Comparison of ENCODE assay signal across 20 cellular contexts in the genomic region with DNA sequence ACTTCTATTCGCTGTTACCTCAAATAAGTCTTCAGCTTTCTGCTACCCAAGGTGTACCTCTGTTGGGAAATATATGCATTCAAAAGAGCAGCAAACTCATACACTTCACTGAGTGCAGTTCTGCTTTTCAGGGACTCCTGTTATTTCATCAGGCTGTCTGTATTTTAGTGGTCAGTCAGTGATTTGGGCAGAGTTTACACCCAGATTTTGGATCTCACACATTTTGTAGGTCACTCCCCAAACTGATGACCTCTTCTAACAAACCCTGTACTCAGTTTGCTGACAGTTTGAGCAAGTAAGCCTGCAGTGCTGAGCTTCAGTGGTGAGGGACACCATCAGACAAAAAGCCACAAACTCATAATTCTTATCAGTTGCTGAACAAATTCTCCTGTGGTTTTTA. TPM values are rescaled to one million over a fixed set of nuclear protein-coding genes. Genes with fewer than 3 reads are reported as not detected.
DNase-seq lines count a peak whose midpoint lies in the region; ATAC-seq and TF ChIP-seq lines count a peak whose summit lies in the region.
"Had no signal": no experiment of that assay in that cellular context is flagged by ENCODE, and none has a peak within 500 bp of the region (broad histone marks: within the 10 kb centered on the region; RNA-seq: fewer than 3 reads in every experiment).

No MANE protein-coding gene starts in this region.

- no peak for TF ChIP-seq CTCF in OCI-LY3 (IDR thresholded peaks at IDR 0.05; ENCODE audit: low read depth, low read length)
- no peak for TF ChIP-seq CTCF in upper lobe of right lung (IDR thresholded peaks at IDR 0.05)

- H3K4me3 ChIP-seq in OCI-LY3 (ENCODE audit: low read length) (no peak overlapping the region), upper lobe of right lung (no peak overlapping the region)
- H3K4me3 ChIP-seq: BLaER1 had no signal

- no peaks in the 10 kb centered on the region for H3K79me2 ChIP-seq in OCI-LY3 (ENCODE audit: low read length)

- H3K9ac ChIP-seq in OCI-LY3 (ENCODE audit: low read length), result no peak overlapping the region
- H3K9ac ChIP-seq: BLaER1 had no signal

- DNase-seq in NOMO-1 treated with DMSO at 0.1 percent for 48 hours (lab: John Stamatoyannopoulos, UW; ENCODE audit: unreplicated experiment) (peak; percentile 64), NOMO-1 treated with dmso at 0.1 percent for 144 hours (lab: John Stamatoyannopoulos, UW; ENCODE audit: unreplicated experiment) (no peak), KG1 (lab: John Stamatoyannopoulos, UW) (peak; percentile 9), upper lobe of right lung (no peak), cerebellum (ENCODE audit: low spot score) (no peak), pons (ENCODE audit: low spot score) (no peak)
- DNase-seq: CD8-positive, alpha-beta memory T cell; DMS79 treated with DMSO at 0.1 percent for 48 hours; HFFc6; Kasumi-1; NCI-H1048; NCI-H1436 treated with DMSO at 0.1 percent for 48 hours; NCI-H2029 treated with DMSO at 0.1 percent for 48 hours; NCI-H510A; NCI-H82; SHP77 had no signal

- no peaks in the 10 kb centered on the region for H4K20me1 ChIP-seq in OCI-LY3 (ENCODE audit: insufficient read depth, low read length)
- H4K20me1 ChIP-seq: BLaER1 had no signal

- peaks cover 10% of the 10 kb centered on the region; the same call in 1 of the 2 replicates for H3K4me1 ChIP-seq in OCI-LY3 (ENCODE audit: low read length)
- H3K4me1 ChIP-seq in upper lobe of right lung, result no peaks in the 10 kb centered on the region

- H3K27me3 ChIP-seq in OCI-LY3 (ENCODE audit: low read depth, low read length), result no peaks in the 10 kb centered on the region
- H3K27me3 ChIP-seq in upper lobe of right lung, result no peaks in the 10 kb centered on the region
- H3K27me3 ChIP-seq: BLaER1 had no signal

- H2AFZ ChIP-seq in OCI-LY3 (ENCODE audit: low read depth, low read length), result peak overlapping the region; percentile 65; the same call in 1 of the 2 replicates

- H3K36me3 ChIP-seq in OCI-LY3 (replicated peaks; ENCODE audit: low read depth, low read length), result no peaks in the 10 kb centered on the region
- H3K36me3 ChIP-seq in upper lobe of right lung, result no peaks in the 10 kb centered on the region
- H3K36me3 ChIP-seq: BLaER1 had no signal

- H3K9me3 ChIP-seq in OCI-LY3 (ENCODE audit: insufficient read depth, low read length), result no peaks in the 10 kb centered on the region
- H3K9me3 ChIP-seq in upper lobe of right lung, result peaks cover 8% of the 10 kb centered on the region

- intact Hi-C loops in upper lobe of right lung (cut with DNase I), result no loop called here

- H3K27ac ChIP-seq in OCI-LY3 (ENCODE audit: low read length) (no peak overlapping the region), upper lobe of right lung (no peak overlapping the region)
- H3K27ac ChIP-seq: 22Rv1, BLaER1 had no signal

- H3K4me2 ChIP-seq in OCI-LY3 (ENCODE audit: low read length), result peak overlapping the region; percentile 16; the same call in 1 of the 2 replicates
- H3K4me2 ChIP-seq: BLaER1 had no signal

- peak; percentile 44 for ATAC-seq in upper lobe of right lung
- no peak for ATAC-seq in GM19397 (IDR thresholded peaks at IDR 0.05; ENCODE audit: unreplicated experiment)

RNA-seq across cellular contexts. Expression of a gene that starts 8.2 kb away (rescaled TPM):
- total RNA-seq in upper lobe of right lung, result 66.7 TPM
- 91.3 TPM for total RNA-seq in cerebellum

RNA-seq across cellular contexts. Expression of a gene that starts 15.1 kb away (rescaled TPM):
- total RNA-seq in upper lobe of right lung (5.0 TPM), cerebellum (7.0 TPM)

Comparison
In these comparisons a context has a peak if more than half of its experiments do, and no peak if none do; other contexts are left out.
1. DNase-seq: peak in NOMO-1 treated with DMSO at 0.1 percent for 48 hours (single experiment) and KG1 (single experiment); none in NOMO-1 treated with dmso at 0.1 percent for 144 hours (single experiment), upper lobe of right lung (single experiment), cerebellum (single experiment) and pons (single experiment).